ENCODE assay signal across 8 cellular contexts in genomic region chr3:13019243-13019701, GRCh38. TPM values are rescaled to one million over a fixed set of nuclear protein-coding genes. Genes with fewer than 3 reads are reported as not detected.
A peak's percentile ranks its signal among the peaks of the same experiment; 100 is the strongest.
DNase-seq lines count a peak whose midpoint lies in the region; ATAC-seq and TF ChIP-seq lines count a peak whose summit lies in the region.

No MANE protein-coding gene starts in this region.

- DNase-seq in COLO668 (lab: John Stamatoyannopoulos, UW; ENCODE audit: unreplicated experiment) (peak; percentile 47), NT2/D1 (ENCODE audit: low read depth, low spot score) (peak; percentile 72), fibroblast of pulmonary artery (ENCODE audit: low read depth) (peak; percentile 71), omental fat pad (ENCODE audit: low spot score) (no peak), cerebellar cortex (ENCODE audit: low spot score) (no peak)
- no peak for DNase-seq in activated CD4-positive, alpha-beta T cell treated with anti-CD3 and anti-CD28 coated beads for 1 hour
- DNase-seq in activated CD4-positive, CD25-positive, alpha-beta regulatory T cell (lab: John Stamatoyannopoulos, UW): no peak

- H3K36me3 ChIP-seq in NT2/D1 (ENCODE audit: insufficient read depth, insufficient read length, low read length): peaks cover 6% of the 10 kb centered on the region

- H3K4me3 ChIP-seq in NT2/D1 (ENCODE audit: insufficient read length, low read depth) (peak overlapping the region; percentile 42), fibroblast of pulmonary artery (replicated peaks; ENCODE audit: low read depth, low read length) (no peak overlapping the region)

- no peaks in the 10 kb centered on the region for H3K9me3 ChIP-seq in NT2/D1 (ENCODE audit: insufficient read depth, low read length)

- ATAC-seq in omental fat pad (ENCODE audit: low FRiP score) (peak; percentile 35), HG03175 (IDR thresholded peaks at IDR 0.05; ENCODE audit: unreplicated experiment) (no peak)

- peaks cover 48% of the 10 kb centered on the region for H3K4me1 ChIP-seq in NT2/D1 (ENCODE audit: insufficient read depth, insufficient read length)

- H3K9ac ChIP-seq in NT2/D1 (ENCODE audit: insufficient read length, low read depth): peak overlapping the region; percentile 80

- TF ChIP-seq CTCF in fibroblast of pulmonary artery (IDR thresholded peaks at IDR 0.05; ENCODE audit: low read length, missing control alignments) (no peak), omental fat pad (IDR thresholded peaks at IDR 0.05) (no peak)

- peaks cover 7% of the 10 kb centered on the region for H3K27me3 ChIP-seq in NT2/D1 (ENCODE audit: insufficient read depth, insufficient read length)

RNA-seq across cellular contexts. Expression of gene IQSEC1, which starts 54.0 kb away (rescaled TPM):
- 10 to 100 TPM; 33.6 to 72.0 (median 55.9) TPM for total RNA-seq in omental fat pad

Comparison
In these comparisons a context has a peak if more than half of its experiments do, and no peak if none do; other contexts are left out.
1. DNase-seq: peak in COLO668 (single experiment), NT2/D1 (single experiment) and fibroblast of pulmonary artery (single experiment); none in omental fat pad (single experiment), activated CD4-positive, alpha-beta T cell treated with anti-CD3 and anti-CD28 coated beads for 1 hour (single experiment), activated CD4-positive, CD25-positive, alpha-beta regulatory T cell (0 of 4) and cerebellar cortex (single experiment).